In genomic region chr6:143478479-143479062, GRCh38 we compare ENCODE assay signal across 2 cellular contexts.
TF ChIP-seq lines count a peak whose summit lies in the region.

No MANE protein-coding gene starts in this region.

TF ChIP-seq in A549, 52 proteins besides CTCF, POLR2A, EP300 and RAD21:
- TF ChIP-seq KDM1A (IDR thresholded peaks at IDR 0.05; ENCODE audit: low read depth) (no peak), ZSCAN20 (CRISPR knock-in tag; IDR thresholded peaks at IDR 0.05) (no peak), MAFK (IDR thresholded peaks at IDR 0.05; ENCODE audit: partially characterized antibody) (peak; percentile 74)

TF ChIP-seq in GM12878, 131 proteins besides CTCF, POLR2A, EP300 and RAD21:
- peak; percentile 65; the same call in 1 of the 2 replicates for TF ChIP-seq SPI1 (IDR thresholded peaks at IDR 0.05; ENCODE audit: borderline replicate concordance, insufficient read depth, low read depth, low read length)
- TF ChIP-seq GABPA (IDR thresholded peaks at IDR 0.05; ENCODE audit: low read depth): no peak
- TF ChIP-seq MTA2 (IDR thresholded peaks at IDR 0.05; ENCODE audit: low read depth): peak; percentile 34; the same call in 1 of the 2 replicates
- 0 out of 2 replicates have a peak, but pooled peaks have one; percentile 19 for TF ChIP-seq JUNB (IDR thresholded peaks at IDR 0.05)
TF ChIP-seq in GM12878: peak in this region for 3.
